Comparison of ENCODE assay signal across 26 cellular contexts in genomic region chr4:124931050-124931449, GRCh38.
DNase-seq lines count a peak whose midpoint lies in the region; ATAC-seq, FAIRE-seq and TF ChIP-seq lines count a peak whose summit lies in the region.
"Had no signal": no experiment of that assay in that cellular context is flagged by ENCODE, and none has a peak within 500 bp of the region (broad histone marks: within the 10 kb centered on the region; RNA-seq: fewer than 3 reads in every experiment).

No MANE protein-coding gene starts in this region.

- no peak for ATAC-seq in HG03108 (IDR thresholded peaks at IDR 0.05; ENCODE audit: unreplicated experiment)
- ATAC-seq: naive thymus-derived CD8-positive, alpha-beta T cell had no signal

- H3K27ac ChIP-seq in astrocyte (ENCODE audit: low read depth, low read length) = no peak overlapping the region
- H3K27ac ChIP-seq in ovary = no peak overlapping the region
- H3K27ac ChIP-seq: WERI-Rb-1 had no signal

- H3K4me2 ChIP-seq in astrocyte (ENCODE audit: low read length) = peak overlapping the region; percentile 6

- intact Hi-C loops in ovary (cut with DNase I) = no loop called here

- no peak overlapping the region for H3K4me3 Mint-ChIP-seq in astrocyte (ENCODE audit: unreplicated experiment)
- H3K4me3 Mint-ChIP-seq: CD4-positive, alpha-beta T cell; H9; memory B cell; naive thymus-derived CD8-positive, alpha-beta T cell; T-helper 1 cell treated with Interleukin-12 subunit alpha and Interleukin-12 subunit beta and Interleukin-4 antibody, amounts not matched to agents 30 μg/mL and 1 μg/mL, for 36 hours had no signal

- H3K27me3 Mint-ChIP-seq in astrocyte (ENCODE audit: low read depth, unreplicated experiment) = no peaks in the 10 kb centered on the region
- H3K27me3 Mint-ChIP-seq: CD4-positive, alpha-beta T cell; memory B cell; naive thymus-derived CD8-positive, alpha-beta T cell; progenitor cell of endocrine pancreas had no signal

- no peak overlapping the region for H2AFZ ChIP-seq in astrocyte (ENCODE audit: low read depth, low read length)

- H3K79me2 ChIP-seq in astrocyte (ENCODE audit: insufficient read depth, low read length) = no peaks in the 10 kb centered on the region

- no peak for TF ChIP-seq RAD21 in Ishikawa (IDR thresholded peaks at IDR 0.05; ENCODE audit: low read depth)

- H3K9me3 ChIP-seq in astrocyte (ENCODE audit: insufficient read depth, low read depth, low read length) = no peaks in the 10 kb centered on the region
- no peaks in the 10 kb centered on the region for H3K9me3 ChIP-seq in ovary

- peak; percentile 7 for DNase-seq in AG08396 (ENCODE audit: low spot score)
- peak; percentile 87 for DNase-seq in astrocyte (ENCODE audit: low read depth)
- DNase-seq in iris pigment epithelial cell (ENCODE audit: low read depth) = peak; percentile 84
- DNase-seq in cerebellum (ENCODE audit: low spot score) = no peak
- DNase-seq in NCI-H2227 treated with DMSO at 0.1 percent for 48 hours (lab: John Stamatoyannopoulos, UW) = no peak
- no peak for DNase-seq in ovary
- DNase-seq: ACHN; activated CD4-positive, alpha-beta T cell treated with anti-CD3 and anti-CD28 coated beads, Interleukin-2, amount 50 U/mL, for 4 hours; activated gamma-delta T cell; CD4-positive, alpha-beta T cell; DMS79; H9; KG1; kidney; naive thymus-derived CD8-positive, alpha-beta T cell; NCI-H2081; NCI-H524; SHP77; WERI-Rb-1 had no signal

- TF ChIP-seq EP300 in Ishikawa (IDR thresholded peaks at IDR 0.05; ENCODE audit: borderline replicate concordance) = peak; percentile 57; the same call in 1 of the 2 replicates
- no peak for TF ChIP-seq EP300 in ovary (IDR thresholded peaks at IDR 0.05)

- no peak overlapping the region for H3K9ac ChIP-seq in astrocyte (ENCODE audit: low read length)

- no peaks in the 10 kb centered on the region for H3K4me1 Mint-ChIP-seq in astrocyte (ENCODE audit: low read depth, unreplicated experiment)
- H3K4me1 Mint-ChIP-seq: memory B cell; naive thymus-derived CD8-positive, alpha-beta T cell had no signal

- TF ChIP-seq POLR2A in ovary (IDR thresholded peaks at IDR 0.05) = no peak

- no peak overlapping the region for H3K27ac Mint-ChIP-seq in astrocyte (ENCODE audit: unreplicated experiment)
- H3K27ac Mint-ChIP-seq: CD4-positive, alpha-beta T cell; H9; memory B cell; naive thymus-derived CD8-positive, alpha-beta T cell; progenitor cell of endocrine pancreas; T-helper 1 cell treated with Interleukin-12 subunit alpha and Interleukin-12 subunit beta and Interleukin-4 antibody, amounts not matched to agents 30 μg/mL and 1 μg/mL, for 36 hours had no signal

- H3K4me3 ChIP-seq in astrocyte (ENCODE audit: insufficient read depth, low read depth, low read length) (no peak overlapping the region), ovary (no peak overlapping the region)

- H4K20me1 ChIP-seq in astrocyte (ENCODE audit: insufficient read depth, low read length) = no peaks in the 10 kb centered on the region

- H3K36me3 ChIP-seq in astrocyte (ENCODE audit: insufficient read depth, low read length) = no peaks in the 10 kb centered on the region
- H3K36me3 ChIP-seq in ovary = no peaks in the 10 kb centered on the region
- H3K36me3 ChIP-seq: WERI-Rb-1 had no signal

- FAIRE-seq in astrocyte (lab: Jason Lieb, UNC) = no peak
- FAIRE-seq: colon, frontal cortex, kidney had no signal

- H3K36me3 Mint-ChIP-seq in astrocyte (ENCODE audit: low read depth, unreplicated experiment) = no peaks in the 10 kb centered on the region
- H3K36me3 Mint-ChIP-seq: memory B cell; naive thymus-derived CD8-positive, alpha-beta T cell had no signal

- WGBS in ovary, 3 donors = 24 to 36% (median 25%) methylated on average over 1 of the region's 1 CpG

- no peaks in the 10 kb centered on the region for H3K9me3 Mint-ChIP-seq in astrocyte (ENCODE audit: unreplicated experiment)
- H3K9me3 Mint-ChIP-seq: H9; memory B cell; T-helper 1 cell treated with Interleukin-12 subunit alpha and Interleukin-12 subunit beta and Interleukin-4 antibody, amounts not matched to agents 30 μg/mL and 1 μg/mL, for 36 hours had no signal

- no peak for TF ChIP-seq CTCF in astrocyte (IDR thresholded peaks at IDR 0.05; ENCODE audit: insufficient read depth, low read depth, low read length)
- no peak for TF ChIP-seq CTCF in ovary (IDR thresholded peaks at IDR 0.05)

- H3K27me3 ChIP-seq in astrocyte (ENCODE audit: insufficient read depth, low read length) (no peaks in the 10 kb centered on the region), ovary (no peaks in the 10 kb centered on the region)

- H3K4me1 ChIP-seq in astrocyte (ENCODE audit: insufficient read depth, low read length) = no peaks in the 10 kb centered on the region
- H3K4me1 ChIP-seq in ovary (ENCODE audit: insufficient read depth) = peaks cover 2% of the 10 kb centered on the region

TF ChIP-seq in Ishikawa, 13 proteins besides CTCF, POLR2A, EP300 and RAD21:
- TF ChIP-seq NFIC (IDR thresholded peaks at IDR 0.05) = peak; percentile 40
- peak; percentile 38; the same call in 1 of the 2 replicates for TF ChIP-seq TEAD4 (IDR thresholded peaks at IDR 0.05)
- no peak for TF ChIP-seq USF1 (IDR thresholded peaks at IDR 0.05)

Comparison
In these comparisons a context has a peak if more than half of its experiments do, and no peak if none do; other contexts are left out.
1. DNase-seq: peak in AG08396 (single experiment), astrocyte (single experiment) and iris pigment epithelial cell (single experiment); none in cerebellum (single experiment), NCI-H2227 treated with DMSO at 0.1 percent for 48 hours (single experiment) and ovary (0 of 5).